11 cellular contexts compared by ENCODE assay signal in genomic region chr5:135034963-135035677, GRCh38. TPM values are rescaled to one million over a fixed set of nuclear protein-coding genes. Genes with fewer than 3 reads are reported as not detected.
DNase-seq lines count a peak whose midpoint lies in the region; ATAC-seq and TF ChIP-seq lines count a peak whose summit lies in the region.
"Had no signal": no experiment of that assay in that cellular context is flagged by ENCODE, and none has a peak within 500 bp of the region (broad histone marks: within the 10 kb centered on the region; RNA-seq: fewer than 3 reads in every experiment).

No MANE protein-coding gene starts in this region.

- H3K4me3 ChIP-seq in OCI-LY1 (ENCODE audit: low read depth, low read length, poor library complexity, severe bottlenecking), result peak overlapping the region; percentile 98
- peak overlapping the region; percentile 49 for H3K4me3 ChIP-seq in endodermal cell (ENCODE audit: low read length)
- peak overlapping the region; percentile 77 for H3K4me3 ChIP-seq in skeletal muscle cell (ENCODE audit: low read depth, low read length)
- H3K4me3 ChIP-seq in gastrocnemius medialis, result no peak overlapping the region

- H3K36me3 ChIP-seq in OCI-LY1 (ENCODE audit: insufficient read depth, low read length), result peaks cover 9% of the 10 kb centered on the region
- no peaks in the 10 kb centered on the region for H3K36me3 ChIP-seq in endodermal cell (ENCODE audit: control insufficient read depth, insufficient read depth, low read length)
- no peaks in the 10 kb centered on the region for H3K36me3 ChIP-seq in gastrocnemius medialis

- H3F3A ChIP-seq in OCI-LY1 (ENCODE audit: insufficient read depth, low read length), result no peaks in the 10 kb centered on the region

- H3K27me3 ChIP-seq in OCI-LY1 (ENCODE audit: insufficient read depth, low read length) (no peaks in the 10 kb centered on the region; the same call in 1 of the 2 replicates), endodermal cell (ENCODE audit: control insufficient read depth, insufficient read depth, low read length, poor library complexity, severe bottlenecking) (peaks cover 96% of the 10 kb centered on the region), gastrocnemius medialis (peaks cover 75 to 86% (median 84%) of the 10 kb centered on the region in 3 donors)

- no peak for ATAC-seq in gastrocnemius medialis
- ATAC-seq in GM18520 (IDR thresholded peaks at IDR 0.05; ENCODE audit: unreplicated experiment), result no peak

- H2AFZ ChIP-seq in OCI-LY1 (ENCODE audit: low read length), result no peak overlapping the region

- peak overlapping the region; percentile 61 for H3K4me3 Mint-ChIP-seq in endodermal cell

- H3K36me3 Mint-ChIP-seq in endodermal cell (ENCODE audit: low read depth), result no peaks in the 10 kb centered on the region

- H3K9me2 ChIP-seq in OCI-LY1 (ENCODE audit: low read depth, low read length), result no peaks in the 10 kb centered on the region

- H3K4me2 ChIP-seq in OCI-LY1 (ENCODE audit: low read length), result peak overlapping the region; percentile 87

- H3K27me3 Mint-ChIP-seq in endodermal cell (ENCODE audit: insufficient read depth), result peaks cover 90% of the 10 kb centered on the region

- no peak for TF ChIP-seq POLR2A in gastrocnemius medialis (IDR thresholded peaks at IDR 0.05)

- H3K4me1 ChIP-seq in OCI-LY1 (ENCODE audit: insufficient read depth, low read length, severe bottlenecking) (peaks cover 30% of the 10 kb centered on the region), endodermal cell (ENCODE audit: control insufficient read depth, insufficient read depth, low read length) (no peaks in the 10 kb centered on the region), gastrocnemius medialis (peaks cover 25 to 31% of the 10 kb centered on the region in 2 donors)

- intact Hi-C loops in gastrocnemius medialis (cut with DNase I; ENCODE audit: low total_unique reads), result loop anchor here (2.0 to 10.0 kb wide), 3 partner anchors 20 to 300 kb away; no protein-coding TSS in a partner anchor

- H3K9ac ChIP-seq in OCI-LY1 (ENCODE audit: low read length), result peak overlapping the region; percentile 66; the same call in 1 of the 2 replicates
- no peak overlapping the region for H3K9ac ChIP-seq in endodermal cell (ENCODE audit: extremely low read depth, low read length, poor library complexity, severe bottlenecking)

- WGBS in endodermal cell (ENCODE audit: insufficient coverage in 1 of 2, insufficient read length in 1 of 2), 2 experiments, result 46 to 61% methylated on average over 9 to 14 of the region's 14 CpGs

- no peak overlapping the region for H3K27ac Mint-ChIP-seq in endodermal cell

- H3K4me1 Mint-ChIP-seq in endodermal cell, result peaks cover 20% of the 10 kb centered on the region

- peaks cover 29% of the 10 kb centered on the region for H3K79me2 ChIP-seq in OCI-LY1 (ENCODE audit: insufficient read depth, low read length)

- H3K9me3 Mint-ChIP-seq in endodermal cell, result no peaks in the 10 kb centered on the region

- TF ChIP-seq CTCF in OCI-LY1 (IDR thresholded peaks at IDR 0.05; ENCODE audit: low read length) (no peak), endodermal cell (conservative IDR thresholded peaks at IDR 0.05) (no peak), gastrocnemius medialis (IDR thresholded peaks at IDR 0.05 in 4 of 5, conservative IDR thresholded peaks at IDR 0.05 in 1 of 5) (no peak)

- in situ Hi-C loops in gastrocnemius medialis (cut with MboI; ENCODE audit: low sequenced_read_pairs in 4 of 4), result no loop called here

- H3K27ac ChIP-seq in OCI-LY1 (ENCODE audit: low read depth, low read length, poor library complexity, severe bottlenecking) (peak overlapping the region; percentile 58), endodermal cell (ENCODE audit: low read depth, low read length) (no peak overlapping the region), gastrocnemius medialis (peak overlapping the region in 1 of 4 donors; percentile 78)

- no peaks in the 10 kb centered on the region for H3K9me3 ChIP-seq in OCI-LY1 (ENCODE audit: low read length)
- H3K9me3 ChIP-seq in endodermal cell (ENCODE audit: control insufficient read depth, low read length), result no peaks in the 10 kb centered on the region
- H3K9me3 ChIP-seq in gastrocnemius medialis, result no peaks in the 10 kb centered on the region

- DNase-seq in DMS 273 (lab: John Stamatoyannopoulos, UW; ENCODE audit: unreplicated experiment) (peak; percentile 53), DMS 273 treated with DMSO at 0.1 percent for 48 hours (lab: John Stamatoyannopoulos, UW) (no peak), endodermal cell (peak; percentile 66), skeletal muscle cell (ENCODE audit: low read depth) (no peak), gastrocnemius medialis (no peak), NCI-H1417 treated with DMSO at 0.1 percent for 48 hours (lab: John Stamatoyannopoulos, UW) (no peak)
- DNase-seq: 8988T, foreskin melanocyte had no signal

- no peaks in the 10 kb centered on the region for H4K20me1 ChIP-seq in OCI-LY1 (ENCODE audit: insufficient read depth, low read length)

RNA-seq across cellular contexts. Expression of gene PITX1, which starts 1.1 kb away (rescaled TPM):
- total RNA-seq in endodermal cell (1 to 10 TPM; 1.3 to 2.4 TPM), gastrocnemius medialis (10 to 100 TPM in 1 of 4 donors, 1 to 10 TPM in 3; 5.3 to 21.2 (median 9.3) TPM)
- 5.9 TPM for polyA plus RNA-seq in endodermal cell (2013, experiment 1 of 2)
- 5.7 TPM for polyA plus RNA-seq in endodermal cell (2013, experiment 2 of 2)
- total RNA-seq: Right ventricle myocardium inferior had no signal

Comparison
In these comparisons a context has a peak if more than half of its experiments do, and no peak if none do; other contexts are left out.
1. DNase-seq: peak in DMS 273 (single experiment) and endodermal cell (single experiment); none in DMS 273 treated with DMSO at 0.1 percent for 48 hours (single experiment), skeletal muscle cell (single experiment), gastrocnemius medialis (0 of 2) and NCI-H1417 treated with DMSO at 0.1 percent for 48 hours (single experiment).
2. H3K4me3 ChIP-seq: peak in OCI-LY1 (single experiment), endodermal cell (single experiment) and skeletal muscle cell (single experiment); none in gastrocnemius medialis (0 of 4).